1 cellular context compared by ENCODE assay signal in the genomic region with DNA sequence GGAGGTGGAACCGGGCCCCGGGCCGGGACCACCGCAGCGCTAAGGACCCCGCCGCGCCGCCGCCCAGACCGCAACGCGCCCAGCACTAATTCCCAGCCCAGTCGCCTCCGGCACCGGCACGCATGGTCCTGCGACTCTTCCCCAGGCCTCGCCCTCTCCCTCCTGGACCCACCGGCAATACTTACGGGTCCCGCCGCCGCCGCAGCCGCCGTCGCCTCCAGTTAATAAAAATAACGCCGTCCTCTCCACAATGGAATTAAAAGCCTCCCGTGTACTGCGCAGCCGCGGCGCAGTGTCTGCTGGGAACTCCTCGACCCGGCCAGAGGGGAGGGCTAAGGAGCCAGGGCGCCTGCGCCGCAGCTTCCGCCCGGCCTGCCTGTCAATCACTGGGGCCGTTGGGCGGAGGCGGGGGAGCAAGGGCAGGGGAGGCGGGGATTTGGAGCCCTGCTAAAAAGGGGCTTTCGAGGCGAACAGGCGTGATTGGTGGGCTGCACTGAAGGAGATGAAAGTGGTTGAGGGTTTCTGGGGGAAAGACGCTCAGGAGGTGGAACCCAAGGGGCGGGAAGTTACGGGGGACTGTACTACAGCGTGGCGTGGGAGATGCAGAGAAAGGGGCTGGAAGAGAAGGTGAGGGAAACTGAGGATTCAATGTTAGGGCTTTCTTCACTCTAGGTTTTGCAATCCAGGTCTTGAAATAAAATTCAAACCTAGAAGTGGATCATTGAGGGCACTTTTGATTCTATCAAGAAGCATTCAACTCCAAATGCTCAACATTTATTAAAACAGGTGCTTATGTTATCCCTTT.
TF ChIP-seq lines count a peak whose summit lies in the region.

A gene with protein sequence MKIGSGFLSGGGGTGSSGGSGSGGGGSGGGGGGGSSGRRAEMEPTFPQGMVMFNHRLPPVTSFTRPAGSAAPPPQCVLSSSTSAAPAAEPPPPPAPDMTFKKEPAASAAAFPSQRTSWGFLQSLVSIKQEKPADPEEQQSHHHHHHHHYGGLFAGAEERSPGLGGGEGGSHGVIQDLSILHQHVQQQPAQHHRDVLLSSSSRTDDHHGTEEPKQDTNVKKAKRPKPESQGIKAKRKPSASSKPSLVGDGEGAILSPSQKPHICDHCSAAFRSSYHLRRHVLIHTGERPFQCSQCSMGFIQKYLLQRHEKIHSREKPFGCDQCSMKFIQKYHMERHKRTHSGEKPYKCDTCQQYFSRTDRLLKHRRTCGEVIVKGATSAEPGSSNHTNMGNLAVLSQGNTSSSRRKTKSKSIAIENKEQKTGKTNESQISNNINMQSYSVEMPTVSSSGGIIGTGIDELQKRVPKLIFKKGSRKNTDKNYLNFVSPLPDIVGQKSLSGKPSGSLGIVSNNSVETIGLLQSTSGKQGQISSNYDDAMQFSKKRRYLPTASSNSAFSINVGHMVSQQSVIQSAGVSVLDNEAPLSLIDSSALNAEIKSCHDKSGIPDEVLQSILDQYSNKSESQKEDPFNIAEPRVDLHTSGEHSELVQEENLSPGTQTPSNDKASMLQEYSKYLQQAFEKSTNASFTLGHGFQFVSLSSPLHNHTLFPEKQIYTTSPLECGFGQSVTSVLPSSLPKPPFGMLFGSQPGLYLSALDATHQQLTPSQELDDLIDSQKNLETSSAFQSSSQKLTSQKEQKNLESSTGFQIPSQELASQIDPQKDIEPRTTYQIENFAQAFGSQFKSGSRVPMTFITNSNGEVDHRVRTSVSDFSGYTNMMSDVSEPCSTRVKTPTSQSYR (minus strand): TSS at position 276 of the 805 bp plus-strand sequence. CDS start 331 bp downstream, outside the sequence.

TF ChIP-seq in SK-N-SH, 30 proteins besides CTCF, POLR2A, EP300 and RAD21 (continued from another document):
- TF ChIP-seq, protein P1, sequence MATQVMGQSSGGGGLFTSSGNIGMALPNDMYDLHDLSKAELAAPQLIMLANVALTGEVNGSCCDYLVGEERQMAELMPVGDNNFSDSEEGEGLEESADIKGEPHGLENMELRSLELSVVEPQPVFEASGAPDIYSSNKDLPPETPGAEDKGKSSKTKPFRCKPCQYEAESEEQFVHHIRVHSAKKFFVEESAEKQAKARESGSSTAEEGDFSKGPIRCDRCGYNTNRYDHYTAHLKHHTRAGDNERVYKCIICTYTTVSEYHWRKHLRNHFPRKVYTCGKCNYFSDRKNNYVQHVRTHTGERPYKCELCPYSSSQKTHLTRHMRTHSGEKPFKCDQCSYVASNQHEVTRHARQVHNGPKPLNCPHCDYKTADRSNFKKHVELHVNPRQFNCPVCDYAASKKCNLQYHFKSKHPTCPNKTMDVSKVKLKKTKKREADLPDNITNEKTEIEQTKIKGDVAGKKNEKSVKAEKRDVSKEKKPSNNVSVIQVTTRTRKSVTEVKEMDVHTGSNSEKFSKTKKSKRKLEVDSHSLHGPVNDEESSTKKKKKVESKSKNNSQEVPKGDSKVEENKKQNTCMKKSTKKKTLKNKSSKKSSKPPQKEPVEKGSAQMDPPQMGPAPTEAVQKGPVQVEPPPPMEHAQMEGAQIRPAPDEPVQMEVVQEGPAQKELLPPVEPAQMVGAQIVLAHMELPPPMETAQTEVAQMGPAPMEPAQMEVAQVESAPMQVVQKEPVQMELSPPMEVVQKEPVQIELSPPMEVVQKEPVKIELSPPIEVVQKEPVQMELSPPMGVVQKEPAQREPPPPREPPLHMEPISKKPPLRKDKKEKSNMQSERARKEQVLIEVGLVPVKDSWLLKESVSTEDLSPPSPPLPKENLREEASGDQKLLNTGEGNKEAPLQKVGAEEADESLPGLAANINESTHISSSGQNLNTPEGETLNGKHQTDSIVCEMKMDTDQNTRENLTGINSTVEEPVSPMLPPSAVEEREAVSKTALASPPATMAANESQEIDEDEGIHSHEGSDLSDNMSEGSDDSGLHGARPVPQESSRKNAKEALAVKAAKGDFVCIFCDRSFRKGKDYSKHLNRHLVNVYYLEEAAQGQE (IDR thresholded peaks at IDR 0.05; ENCODE audit: low read depth, low read length): no peak
- TF ChIP-seq, protein P2, sequence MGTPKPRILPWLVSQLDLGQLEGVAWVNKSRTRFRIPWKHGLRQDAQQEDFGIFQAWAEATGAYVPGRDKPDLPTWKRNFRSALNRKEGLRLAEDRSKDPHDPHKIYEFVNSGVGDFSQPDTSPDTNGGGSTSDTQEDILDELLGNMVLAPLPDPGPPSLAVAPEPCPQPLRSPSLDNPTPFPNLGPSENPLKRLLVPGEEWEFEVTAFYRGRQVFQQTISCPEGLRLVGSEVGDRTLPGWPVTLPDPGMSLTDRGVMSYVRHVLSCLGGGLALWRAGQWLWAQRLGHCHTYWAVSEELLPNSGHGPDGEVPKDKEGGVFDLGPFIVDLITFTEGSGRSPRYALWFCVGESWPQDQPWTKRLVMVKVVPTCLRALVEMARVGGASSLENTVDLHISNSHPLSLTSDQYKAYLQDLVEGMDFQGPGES (IDR thresholded peaks at IDR 0.05; ENCODE audit: low read depth, low read length): no peak
- TF ChIP-seq TCF12 (IDR thresholded peaks at IDR 0.05) (no peak), RXRA (IDR thresholded peaks at IDR 0.05; ENCODE audit: borderline replicate concordance, low read depth) (no peak), JUND (IDR thresholded peaks at IDR 0.05) (no peak)
- TF ChIP-seq, protein P3, sequence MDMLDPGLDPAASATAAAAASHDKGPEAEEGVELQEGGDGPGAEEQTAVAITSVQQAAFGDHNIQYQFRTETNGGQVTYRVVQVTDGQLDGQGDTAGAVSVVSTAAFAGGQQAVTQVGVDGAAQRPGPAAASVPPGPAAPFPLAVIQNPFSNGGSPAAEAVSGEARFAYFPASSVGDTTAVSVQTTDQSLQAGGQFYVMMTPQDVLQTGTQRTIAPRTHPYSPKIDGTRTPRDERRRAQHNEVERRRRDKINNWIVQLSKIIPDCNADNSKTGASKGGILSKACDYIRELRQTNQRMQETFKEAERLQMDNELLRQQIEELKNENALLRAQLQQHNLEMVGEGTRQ (IDR thresholded peaks at IDR 0.05; ENCODE audit: borderline replicate concordance, low read depth, low read length): no peak
- TF ChIP-seq, protein P4, sequence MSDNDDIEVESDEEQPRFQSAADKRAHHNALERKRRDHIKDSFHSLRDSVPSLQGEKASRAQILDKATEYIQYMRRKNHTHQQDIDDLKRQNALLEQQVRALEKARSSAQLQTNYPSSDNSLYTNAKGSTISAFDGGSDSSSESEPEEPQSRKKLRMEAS (IDR thresholded peaks at IDR 0.05; ENCODE audit: low read depth): no peak
